ENCODE assay signal across 1 cellular context in the genomic region with DNA sequence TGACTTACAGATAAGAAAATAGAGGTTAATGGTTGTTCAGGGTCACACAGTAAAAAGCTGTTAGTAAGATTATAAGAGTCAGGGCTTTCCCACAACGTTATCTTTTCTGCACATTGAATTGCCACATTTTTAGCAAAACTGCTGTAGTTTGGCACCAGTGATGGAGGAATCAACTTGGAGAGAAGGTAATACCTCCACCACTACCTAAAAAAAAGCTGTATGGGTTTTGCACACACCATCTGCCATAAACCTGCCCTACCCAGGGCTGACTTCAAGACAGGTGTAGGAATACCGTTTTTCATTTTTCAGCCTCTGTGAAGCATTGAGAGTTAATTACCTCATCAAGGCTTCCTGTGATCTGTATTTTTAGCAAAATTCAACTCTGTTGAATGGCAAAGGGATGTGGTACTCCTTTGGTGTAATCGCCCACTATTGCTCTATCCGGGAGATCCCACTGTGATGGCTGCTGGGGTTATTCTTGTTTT.
A peak's percentile ranks its signal among the peaks of the same experiment; 100 is the strongest.
TF ChIP-seq lines count a peak whose summit lies in the region.

No MANE protein-coding gene starts in this region.

TF ChIP-seq in HepG2, 621 proteins besides CTCF, POLR2A, EP300 and RAD21:
- TF ChIP-seq GFI1 (CRISPR knock-in tag; IDR thresholded peaks at IDR 0.05; ENCODE audit: borderline replicate concordance) (no peak), ZBTB38 (CRISPR knock-in tag; IDR thresholded peaks at IDR 0.05) (no peak), YEATS2 (CRISPR knock-in tag; IDR thresholded peaks at IDR 0.05; ENCODE audit: borderline replicate concordance) (no peak), SIX4 (CRISPR knock-in tag; IDR thresholded peaks at IDR 0.05) (no peak), XBP1 (CRISPR knock-in tag; IDR thresholded peaks at IDR 0.05) (no peak), POLR2G (IDR thresholded peaks at IDR 0.05; ENCODE audit: low read depth, low read length) (peak; percentile 43; the same call in 1 of the 2 replicates), RBM22 (optimal IDR thresholded peaks at IDR 0.05; ENCODE audit: low read length) (peak; percentile 77), SP2 (CRISPR knock-in tag; IDR thresholded peaks at IDR 0.05) (no peak), ELF1 (CRISPR knock-in tag; IDR thresholded peaks at IDR 0.05) (no peak), ZC3H13 (CRISPR knock-in tag; IDR thresholded peaks at IDR 0.05) (peak; percentile 94)
- TF ChIP-seq, protein P1, sequence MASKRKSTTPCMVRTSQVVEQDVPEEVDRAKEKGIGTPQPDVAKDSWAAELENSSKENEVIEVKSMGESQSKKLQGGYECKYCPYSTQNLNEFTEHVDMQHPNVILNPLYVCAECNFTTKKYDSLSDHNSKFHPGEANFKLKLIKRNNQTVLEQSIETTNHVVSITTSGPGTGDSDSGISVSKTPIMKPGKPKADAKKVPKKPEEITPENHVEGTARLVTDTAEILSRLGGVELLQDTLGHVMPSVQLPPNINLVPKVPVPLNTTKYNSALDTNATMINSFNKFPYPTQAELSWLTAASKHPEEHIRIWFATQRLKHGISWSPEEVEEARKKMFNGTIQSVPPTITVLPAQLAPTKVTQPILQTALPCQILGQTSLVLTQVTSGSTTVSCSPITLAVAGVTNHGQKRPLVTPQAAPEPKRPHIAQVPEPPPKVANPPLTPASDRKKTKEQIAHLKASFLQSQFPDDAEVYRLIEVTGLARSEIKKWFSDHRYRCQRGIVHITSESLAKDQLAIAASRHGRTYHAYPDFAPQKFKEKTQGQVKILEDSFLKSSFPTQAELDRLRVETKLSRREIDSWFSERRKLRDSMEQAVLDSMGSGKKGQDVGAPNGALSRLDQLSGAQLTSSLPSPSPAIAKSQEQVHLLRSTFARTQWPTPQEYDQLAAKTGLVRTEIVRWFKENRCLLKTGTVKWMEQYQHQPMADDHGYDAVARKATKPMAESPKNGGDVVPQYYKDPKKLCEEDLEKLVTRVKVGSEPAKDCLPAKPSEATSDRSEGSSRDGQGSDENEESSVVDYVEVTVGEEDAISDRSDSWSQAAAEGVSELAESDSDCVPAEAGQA (IDR thresholded peaks at IDR 0.05; ENCODE audit: low read depth): no peak
- TF ChIP-seq, protein P1 (CRISPR knock-in tag; IDR thresholded peaks at IDR 0.05; ENCODE audit: borderline replicate concordance): no peak
- TF ChIP-seq, protein P2, sequence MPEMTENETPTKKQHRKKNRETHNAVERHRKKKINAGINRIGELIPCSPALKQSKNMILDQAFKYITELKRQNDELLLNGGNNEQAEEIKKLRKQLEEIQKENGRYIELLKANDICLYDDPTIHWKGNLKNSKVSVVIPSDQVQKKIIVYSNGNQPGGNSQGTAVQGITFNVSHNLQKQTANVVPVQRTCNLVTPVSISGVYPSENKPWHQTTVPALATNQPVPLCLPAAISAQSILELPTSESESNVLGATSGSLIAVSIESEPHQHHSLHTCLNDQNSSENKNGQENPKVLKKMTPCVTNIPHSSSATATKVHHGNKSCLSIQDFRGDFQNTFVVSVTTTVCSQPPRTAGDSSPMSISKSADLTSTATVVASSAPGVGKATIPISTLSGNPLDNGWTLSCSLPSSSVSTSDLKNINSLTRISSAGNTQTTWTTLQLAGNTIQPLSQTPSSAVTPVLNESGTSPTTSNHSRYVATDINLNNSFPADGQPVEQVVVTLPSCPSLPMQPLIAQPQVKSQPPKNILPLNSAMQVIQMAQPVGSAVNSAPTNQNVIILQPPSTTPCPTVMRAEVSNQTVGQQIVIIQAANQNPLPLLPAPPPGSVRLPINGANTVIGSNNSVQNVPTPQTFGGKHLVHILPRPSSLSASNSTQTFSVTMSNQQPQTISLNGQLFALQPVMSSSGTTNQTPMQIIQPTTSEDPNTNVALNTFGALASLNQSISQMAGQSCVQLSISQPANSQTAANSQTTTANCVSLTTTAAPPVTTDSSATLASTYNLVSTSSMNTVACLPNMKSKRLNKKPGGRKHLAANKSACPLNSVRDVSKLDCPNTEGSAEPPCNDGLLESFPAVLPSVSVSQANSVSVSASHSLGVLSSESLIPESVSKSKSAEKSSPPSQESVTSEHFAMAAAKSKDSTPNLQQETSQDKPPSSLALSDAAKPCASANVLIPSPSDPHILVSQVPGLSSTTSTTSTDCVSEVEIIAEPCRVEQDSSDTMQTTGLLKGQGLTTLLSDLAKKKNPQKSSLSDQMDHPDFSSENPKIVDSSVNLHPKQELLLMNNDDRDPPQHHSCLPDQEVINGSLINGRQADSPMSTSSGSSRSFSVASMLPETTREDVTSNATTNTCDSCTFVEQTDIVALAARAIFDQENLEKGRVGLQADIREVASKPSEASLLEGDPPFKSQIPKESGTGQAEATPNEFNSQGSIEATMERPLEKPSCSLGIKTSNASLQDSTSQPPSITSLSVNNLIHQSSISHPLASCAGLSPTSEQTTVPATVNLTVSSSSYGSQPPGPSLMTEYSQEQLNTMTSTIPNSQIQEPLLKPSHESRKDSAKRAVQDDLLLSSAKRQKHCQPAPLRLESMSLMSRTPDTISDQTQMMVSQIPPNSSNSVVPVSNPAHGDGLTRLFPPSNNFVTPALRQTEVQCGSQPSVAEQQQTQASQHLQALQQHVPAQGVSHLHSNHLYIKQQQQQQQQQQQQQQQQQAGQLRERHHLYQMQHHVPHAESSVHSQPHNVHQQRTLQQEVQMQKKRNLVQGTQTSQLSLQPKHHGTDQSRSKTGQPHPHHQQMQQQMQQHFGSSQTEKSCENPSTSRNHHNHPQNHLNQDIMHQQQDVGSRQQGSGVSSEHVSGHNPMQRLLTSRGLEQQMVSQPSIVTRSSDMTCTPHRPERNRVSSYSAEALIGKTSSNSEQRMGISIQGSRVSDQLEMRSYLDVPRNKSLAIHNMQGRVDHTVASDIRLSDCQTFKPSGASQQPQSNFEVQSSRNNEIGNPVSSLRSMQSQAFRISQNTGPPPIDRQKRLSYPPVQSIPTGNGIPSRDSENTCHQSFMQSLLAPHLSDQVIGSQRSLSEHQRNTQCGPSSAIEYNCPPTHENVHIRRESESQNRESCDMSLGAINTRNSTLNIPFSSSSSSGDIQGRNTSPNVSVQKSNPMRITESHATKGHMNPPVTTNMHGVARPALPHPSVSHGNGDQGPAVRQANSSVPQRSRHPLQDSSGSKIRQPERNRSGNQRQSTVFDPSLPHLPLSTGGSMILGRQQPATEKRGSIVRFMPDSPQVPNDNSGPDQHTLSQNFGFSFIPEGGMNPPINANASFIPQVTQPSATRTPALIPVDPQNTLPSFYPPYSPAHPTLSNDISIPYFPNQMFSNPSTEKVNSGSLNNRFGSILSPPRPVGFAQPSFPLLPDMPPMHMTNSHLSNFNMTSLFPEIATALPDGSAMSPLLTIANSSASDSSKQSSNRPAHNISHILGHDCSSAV (CRISPR knock-in tag; IDR thresholded peaks at IDR 0.05; ENCODE audit: borderline replicate concordance): no peak
- TF ChIP-seq, protein P3, sequence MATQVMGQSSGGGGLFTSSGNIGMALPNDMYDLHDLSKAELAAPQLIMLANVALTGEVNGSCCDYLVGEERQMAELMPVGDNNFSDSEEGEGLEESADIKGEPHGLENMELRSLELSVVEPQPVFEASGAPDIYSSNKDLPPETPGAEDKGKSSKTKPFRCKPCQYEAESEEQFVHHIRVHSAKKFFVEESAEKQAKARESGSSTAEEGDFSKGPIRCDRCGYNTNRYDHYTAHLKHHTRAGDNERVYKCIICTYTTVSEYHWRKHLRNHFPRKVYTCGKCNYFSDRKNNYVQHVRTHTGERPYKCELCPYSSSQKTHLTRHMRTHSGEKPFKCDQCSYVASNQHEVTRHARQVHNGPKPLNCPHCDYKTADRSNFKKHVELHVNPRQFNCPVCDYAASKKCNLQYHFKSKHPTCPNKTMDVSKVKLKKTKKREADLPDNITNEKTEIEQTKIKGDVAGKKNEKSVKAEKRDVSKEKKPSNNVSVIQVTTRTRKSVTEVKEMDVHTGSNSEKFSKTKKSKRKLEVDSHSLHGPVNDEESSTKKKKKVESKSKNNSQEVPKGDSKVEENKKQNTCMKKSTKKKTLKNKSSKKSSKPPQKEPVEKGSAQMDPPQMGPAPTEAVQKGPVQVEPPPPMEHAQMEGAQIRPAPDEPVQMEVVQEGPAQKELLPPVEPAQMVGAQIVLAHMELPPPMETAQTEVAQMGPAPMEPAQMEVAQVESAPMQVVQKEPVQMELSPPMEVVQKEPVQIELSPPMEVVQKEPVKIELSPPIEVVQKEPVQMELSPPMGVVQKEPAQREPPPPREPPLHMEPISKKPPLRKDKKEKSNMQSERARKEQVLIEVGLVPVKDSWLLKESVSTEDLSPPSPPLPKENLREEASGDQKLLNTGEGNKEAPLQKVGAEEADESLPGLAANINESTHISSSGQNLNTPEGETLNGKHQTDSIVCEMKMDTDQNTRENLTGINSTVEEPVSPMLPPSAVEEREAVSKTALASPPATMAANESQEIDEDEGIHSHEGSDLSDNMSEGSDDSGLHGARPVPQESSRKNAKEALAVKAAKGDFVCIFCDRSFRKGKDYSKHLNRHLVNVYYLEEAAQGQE (IDR thresholded peaks at IDR 0.05; ENCODE audit: borderline replicate concordance in 1 of 2, low read depth in 1 of 2, low read length in 2 of 2): no peak
- TF ChIP-seq, protein P4, sequence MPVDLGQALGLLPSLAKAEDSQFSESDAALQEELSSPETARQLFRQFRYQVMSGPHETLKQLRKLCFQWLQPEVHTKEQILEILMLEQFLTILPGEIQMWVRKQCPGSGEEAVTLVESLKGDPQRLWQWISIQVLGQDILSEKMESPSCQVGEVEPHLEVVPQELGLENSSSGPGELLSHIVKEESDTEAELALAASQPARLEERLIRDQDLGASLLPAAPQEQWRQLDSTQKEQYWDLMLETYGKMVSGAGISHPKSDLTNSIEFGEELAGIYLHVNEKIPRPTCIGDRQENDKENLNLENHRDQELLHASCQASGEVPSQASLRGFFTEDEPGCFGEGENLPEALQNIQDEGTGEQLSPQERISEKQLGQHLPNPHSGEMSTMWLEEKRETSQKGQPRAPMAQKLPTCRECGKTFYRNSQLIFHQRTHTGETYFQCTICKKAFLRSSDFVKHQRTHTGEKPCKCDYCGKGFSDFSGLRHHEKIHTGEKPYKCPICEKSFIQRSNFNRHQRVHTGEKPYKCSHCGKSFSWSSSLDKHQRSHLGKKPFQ (CRISPR knock-in tag; IDR thresholded peaks at IDR 0.05; ENCODE audit: insufficient replicate concordance): no peak
